Comparison of ENCODE assay signal across 9 cellular contexts in the genomic region with DNA sequence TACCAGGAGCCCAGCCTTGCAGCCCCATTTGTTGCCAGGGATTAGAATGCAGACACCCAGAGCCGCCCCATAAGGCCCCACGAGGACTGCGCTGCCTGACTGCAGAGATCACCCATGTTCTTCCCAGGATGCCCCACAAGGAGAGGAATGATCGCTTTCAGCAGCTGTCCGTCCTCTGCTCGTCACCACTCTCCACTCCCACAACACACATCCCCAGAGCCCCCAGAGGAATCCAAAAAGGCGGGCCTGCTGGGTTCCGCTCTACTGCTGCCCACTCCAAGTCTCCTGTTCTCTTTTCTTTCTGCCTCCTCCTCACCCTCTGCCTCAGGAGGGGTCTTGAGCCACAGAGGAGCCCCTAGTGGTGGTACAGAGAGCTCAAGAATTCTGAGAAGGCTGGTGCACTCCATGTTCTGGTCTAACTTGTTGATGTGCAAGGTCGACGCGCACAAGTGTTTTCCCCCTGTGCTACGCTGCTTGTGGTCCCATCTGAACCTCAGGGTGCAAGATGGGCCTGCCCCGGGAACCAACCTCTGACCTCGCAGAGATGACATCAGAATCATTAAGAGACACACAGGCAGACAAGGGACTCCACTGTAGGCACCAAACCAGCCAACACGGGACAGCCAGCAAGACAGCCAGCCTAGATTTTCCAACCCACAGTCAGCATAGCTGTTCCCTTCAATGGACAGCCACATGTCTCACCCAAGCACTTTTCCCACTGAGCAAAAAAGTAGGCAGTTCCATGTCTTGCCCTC. TPM values are rescaled to one million over a fixed set of nuclear protein-coding genes. Genes with fewer than 3 reads are reported as not detected.
A peak's percentile ranks its signal among the peaks of the same experiment; 100 is the strongest.
DNase-seq lines count a peak whose midpoint lies in the region; ATAC-seq and FAIRE-seq lines count a peak whose summit lies in the region.
"Had no signal": no experiment of that assay in that cellular context is flagged by ENCODE, and none has a peak within 500 bp of the region (broad histone marks: within the 10 kb centered on the region; RNA-seq: fewer than 3 reads in every experiment).

No MANE protein-coding gene starts in this region.

- no peaks in the 10 kb centered on the region for H3K27me3 ChIP-seq in H7 (ENCODE audit: control insufficient read depth, insufficient read depth, low read length)
- no peaks in the 10 kb centered on the region for H3K27me3 ChIP-seq in small intestine (ENCODE audit: control insufficient read depth in 2 of 2, insufficient read depth in 2 of 2, low read length in 2 of 2)
- no peaks in the 10 kb centered on the region for H3K27me3 ChIP-seq in HAP-1 (ENCODE audit: low read depth)

- H3K4me3 Mint-ChIP-seq in activated CD4-positive, alpha-beta memory T cell treated with anti-CD3 and anti-CD28 coated beads, Interleukin-2, amount 10 ng/mL, durations not matched to agents 7 days and 5 days: no peak overlapping the region

- no peaks in the 10 kb centered on the region for H3K27me3 Mint-ChIP-seq in activated CD4-positive, alpha-beta memory T cell treated with anti-CD3 and anti-CD28 coated beads, Interleukin-2, amount 10 ng/mL, durations not matched to agents 7 days and 5 days

- CTCF ChIA-PET in activated CD4-positive, alpha-beta memory T cell treated with anti-CD3 and anti-CD28 coated beads, Interleukin-2, amount 10 ng/mL, durations not matched to agents 7 days and 5 days (lab: Charles Lee): interaction anchor here (0.6 to 6.3 kb wide), 9 partner anchors 9 to 33 kb away, joined by 3 to 58 read pairs (median 6); partner anchors contain the start of gene PXN

- H3K9me3 Mint-ChIP-seq in activated CD4-positive, alpha-beta memory T cell treated with anti-CD3 and anti-CD28 coated beads, Interleukin-2, amount 10 ng/mL, durations not matched to agents 7 days and 5 days: no peaks in the 10 kb centered on the region

- intact Hi-C loops in left cardiac atrium (cut with DNase I): no loop called here

- WGBS in small intestine, 3 donors: 77 to 87% (median 84%) methylated on average over 14 to 15 of the region's 15 CpGs

- in situ Hi-C loops in HAP-1 (cut with MboI; ENCODE audit: low sequenced_read_pairs): no loop called here

- no peaks in the 10 kb centered on the region for H3K9me3 ChIP-seq in small intestine (ENCODE audit: control insufficient read depth, low read depth)
- no peaks in the 10 kb centered on the region for H3K9me3 ChIP-seq in HAP-1

- H3K4me1 ChIP-seq in small intestine (ENCODE audit: control insufficient read depth in 2 of 2, insufficient read depth in 1 of 2, low read depth in 1 of 2, low read length in 1 of 2): peaks cover 11 to 31% of the 10 kb centered on the region in 2 donors
- H3K4me1 ChIP-seq in HAP-1: peaks cover 16% of the 10 kb centered on the region

- peak; percentile 82 for DNase-seq in H7
- no peak for DNase-seq in activated CD4-positive, alpha-beta memory T cell treated with anti-CD3 and anti-CD28 coated beads, Interleukin-2, amount 10 ng/mL, durations not matched to agents 7 days and 5 days
- DNase-seq in left cardiac atrium: no peak
- no peak for DNase-seq in small intestine
- no peak for DNase-seq in NCI-H146 treated with DMSO at 0.1 percent for 48 hours (lab: John Stamatoyannopoulos, UW; ENCODE audit: unreplicated experiment)
- no peak for DNase-seq in HAP-1 (ENCODE audit: low spot score in 2 of 2)

- peaks cover 85% of the 10 kb centered on the region for H3K4me1 Mint-ChIP-seq in activated CD4-positive, alpha-beta memory T cell treated with anti-CD3 and anti-CD28 coated beads, Interleukin-2, amount 10 ng/mL, durations not matched to agents 7 days and 5 days

- peak overlapping the region; percentile 53 for H3K27ac Mint-ChIP-seq in activated CD4-positive, alpha-beta memory T cell treated with anti-CD3 and anti-CD28 coated beads, Interleukin-2, amount 10 ng/mL, durations not matched to agents 7 days and 5 days

- peaks cover 41% of the 10 kb centered on the region for H3K36me3 Mint-ChIP-seq in activated CD4-positive, alpha-beta memory T cell treated with anti-CD3 and anti-CD28 coated beads, Interleukin-2, amount 10 ng/mL, durations not matched to agents 7 days and 5 days (ENCODE audit: low read depth)

- no peaks in the 10 kb centered on the region; the same call in none of the 2 replicates for H3K36me3 ChIP-seq in H7 (replicated peaks; ENCODE audit: control insufficient read depth, insufficient read depth, low read length)
- no peaks in the 10 kb centered on the region for H3K36me3 ChIP-seq in small intestine (ENCODE audit: control insufficient read depth in 2 of 2, insufficient read depth in 2 of 2, low read length in 2 of 2)
- H3K36me3 ChIP-seq in HAP-1 (replicated peaks): no peaks in the 10 kb centered on the region

- ATAC-seq in left cardiac atrium (peak; percentile 0 to 1), GM19455 (IDR thresholded peaks at IDR 0.05; ENCODE audit: unreplicated experiment) (no peak), GM19035 (IDR thresholded peaks at IDR 0.05; ENCODE audit: unreplicated experiment) (no peak)

- H3K4me3 ChIP-seq in H7 (ENCODE audit: insufficient read depth, low read depth, low read length): no peak overlapping the region
- H3K4me3 ChIP-seq in small intestine (ENCODE audit: low read depth in 1 of 2, low read length in 2 of 2): no peak overlapping the region
- no peak overlapping the region for H3K4me3 ChIP-seq in HAP-1

- POLR2A ChIA-PET in activated CD4-positive, alpha-beta memory T cell treated with anti-CD3 and anti-CD28 coated beads, Interleukin-2, amount 10 ng/mL, durations not matched to agents 7 days and 5 days (lab: Charles Lee): interaction anchor here (1.0 to 5.0 kb wide), 9 partner anchors 13 to 56 kb away, joined by 3 to 47 read pairs (median 5); partner anchors contain the start of genes PXN, RNU4-1, RNU4-2 and RPLP0

- H3K27ac ChIP-seq in small intestine (ENCODE audit: low read depth in 1 of 2, low read length in 1 of 2): peak overlapping the region; percentile 56 to 67

- no peak for FAIRE-seq in small intestine (lab: Jason Lieb, UNC)
- FAIRE-seq: colon had no signal

RNA-seq across cellular contexts. Expression of gene PXN, which starts 30.0 kb away (rescaled TPM):
- total RNA-seq in H7 (2014; rRNA removed; shearing (Covaris generic)): 76.1 and 89.9 TPM in 2 replicates
- total RNA-seq in activated CD4-positive, alpha-beta memory T cell treated with anti-CD3 and anti-CD28 coated beads, Interleukin-2, amount 10 ng/mL, durations not matched to agents 7 days and 5 days: 100 to 1,000 TPM; 271 to 274 TPM
- 10 to 100 TPM; 70.3 to 86.1 TPM for total RNA-seq in left cardiac atrium
- polyA plus RNA-seq in small intestine: 100 to 1,000 TPM in 2 of 3 donors, 10 to 100 TPM in 1; 79.3 to 132 (median 103) TPM

RNA-seq across cellular contexts. Expression of gene RPLP0, which starts 34.6 kb away (rescaled TPM):
- total RNA-seq in H7 (2014; rRNA removed; shearing (Covaris generic)): 5,486 and 6,641 TPM in 2 replicates
- 1,000 to 10,000 TPM; 1,823 to 1,853 TPM for total RNA-seq in activated CD4-positive, alpha-beta memory T cell treated with anti-CD3 and anti-CD28 coated beads, Interleukin-2, amount 10 ng/mL, durations not matched to agents 7 days and 5 days
- total RNA-seq in left cardiac atrium: 1,000 to 10,000 TPM; 1,049 to 1,054 TPM
- 1,000 to 10,000 TPM; 2,529 to 5,599 (median 4,032) TPM for polyA plus RNA-seq in small intestine

RNA-seq across cellular contexts. Expression of gene GCN1, which starts 41.0 kb away (rescaled TPM):
- total RNA-seq in H7 (2014; rRNA removed; shearing (Covaris generic)): 119 and 130 TPM in 2 replicates
- total RNA-seq in activated CD4-positive, alpha-beta memory T cell treated with anti-CD3 and anti-CD28 coated beads, Interleukin-2, amount 10 ng/mL, durations not matched to agents 7 days and 5 days: 10 to 100 TPM; 86.0 to 94.3 TPM
- total RNA-seq in left cardiac atrium: 10 to 100 TPM; 36.1 to 51.9 TPM
- 10 to 100 TPM; 12.3 to 27.9 (median 14.1) TPM for polyA plus RNA-seq in small intestine

RNA-seq across cellular contexts. Expression of gene RNU4-2, which starts 56.2 kb away (rescaled TPM):
- total RNA-seq in H7 (2014; rRNA removed; shearing (Covaris generic)): under 0.01 TPM in 2 replicates
- 1,000 to 10,000 TPM; 3,547 to 4,143 TPM for total RNA-seq in activated CD4-positive, alpha-beta memory T cell treated with anti-CD3 and anti-CD28 coated beads, Interleukin-2, amount 10 ng/mL, durations not matched to agents 7 days and 5 days
- over 10,000 TPM; 14,688 to 67,133 TPM for total RNA-seq in left cardiac atrium
- not detected for polyA plus RNA-seq in small intestine

RNA-seq across cellular contexts. Expression of gene RNU4-1, which starts 57.5 kb away (rescaled TPM):
- total RNA-seq in H7 (2014; rRNA removed; shearing (Covaris generic)): under 0.01 TPM in 2 replicates
- total RNA-seq in activated CD4-positive, alpha-beta memory T cell treated with anti-CD3 and anti-CD28 coated beads, Interleukin-2, amount 10 ng/mL, durations not matched to agents 7 days and 5 days: 1,000 to 10,000 TPM; 1,910 to 2,156 TPM
- total RNA-seq in left cardiac atrium: 1,000 to 10,000 TPM; 1,261 to 6,779 TPM
- polyA plus RNA-seq in small intestine: not detected

Comparison
In these comparisons a context has a peak if more than half of its experiments do, and no peak if none do; other contexts are left out.
1. ATAC-seq: peak in left cardiac atrium (2 of 2); none in GM19455 (single experiment) and GM19035 (single experiment).